8 cellular contexts compared by ENCODE assay signal in the genomic region with DNA sequence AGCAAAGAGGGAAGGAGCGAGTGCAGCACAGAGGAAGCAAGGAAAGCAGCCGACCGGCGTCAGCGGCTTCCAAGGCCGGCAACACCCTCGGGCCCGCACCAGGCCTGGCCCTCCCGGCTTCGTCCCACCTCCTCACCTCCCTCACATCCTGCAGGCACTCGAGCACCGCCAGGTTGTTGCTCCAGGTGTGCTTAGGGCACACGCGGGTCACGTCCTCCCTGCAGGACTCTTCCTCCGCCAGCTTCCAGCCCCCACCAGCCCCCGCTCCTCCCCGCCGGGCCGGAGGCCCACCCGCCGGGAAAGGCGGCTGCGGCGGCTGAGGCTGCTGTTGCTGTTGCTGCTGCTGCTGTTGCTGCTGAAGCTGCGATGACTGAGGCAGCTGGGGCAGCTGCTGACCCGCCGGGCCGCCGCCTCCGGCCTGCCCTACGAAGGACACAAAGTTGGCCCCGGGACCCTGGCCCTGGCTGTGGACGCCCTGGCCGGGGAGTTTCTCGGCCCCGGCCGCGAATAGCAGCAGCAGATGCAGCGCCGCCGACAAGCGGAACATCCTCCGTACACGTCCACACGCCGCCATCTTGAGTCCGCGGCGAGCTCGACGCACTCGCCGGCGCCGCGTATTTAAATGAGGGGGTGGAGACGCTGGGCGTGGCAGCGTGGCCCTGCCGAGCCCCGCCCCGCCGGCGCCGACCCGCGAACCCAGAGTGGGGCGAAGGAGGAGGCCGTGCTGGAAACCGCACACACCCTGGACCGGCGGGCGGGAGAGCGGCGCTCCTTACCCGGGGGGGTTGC. TPM values are rescaled to one million over a fixed set of nuclear protein-coding genes. Genes with fewer than 3 reads are reported as not detected.
A peak's percentile ranks its signal among the peaks of the same experiment; 100 is the strongest.
DNase-seq lines count a peak whose midpoint lies in the region; ATAC-seq lines count a peak whose summit lies in the region.

A gene (minus strand): TSS at position 594 of the 789 bp plus-strand sequence. CDS start 20 bp downstream, at position 574.

- DNase-seq in AG08396 (ENCODE audit: low spot score) (peak; percentile 93), NCI-H446 treated with DMSO at 0.1 percent for 48 hours (lab: John Stamatoyannopoulos, UW) (peak; percentile 60), cerebellum (ENCODE audit: low spot score) (peak; percentile 94), kidney glomerular epithelial cell (lab: John Stamatoyannopoulos, UW) (peak; percentile 77)
- peak; percentile 87 for DNase-seq in activated CD4-positive, alpha-beta T cell treated with anti-CD3 and anti-CD28 coated beads for 24 hours (ENCODE audit: low read depth in 2 of 2)
- DNase-seq in stimulated activated CD4-positive, alpha-beta T cell treated with anti-CD3 and anti-CD28 coated beads, Interleukin-15, amount 100 ng/mL, for 48 hours (ENCODE audit: low read depth in 2 of 2) = peak; percentile 78 to 88

- ATAC-seq in GM18909 (IDR thresholded peaks at IDR 0.05; ENCODE audit: poor library complexity, unreplicated experiment) = peak; percentile 97
- ATAC-seq in HG03159 (IDR thresholded peaks at IDR 0.05; ENCODE audit: unreplicated experiment) = peak; percentile 94

RNA-seq across cellular contexts. Expression of the gene that starts here (rescaled TPM):
- total RNA-seq in cerebellum = 98.6 TPM

Comparison
In these comparisons a context has a peak if more than half of its experiments do, and no peak if none do; other contexts are left out.
1. Peak in every context shown above with its lines: DNase-seq and ATAC-seq.